Comparison of ENCODE assay signal across 28 cellular contexts in genomic region chr13:78032132-78032531, GRCh38.
"Had no signal": no experiment of that assay in that cellular context is flagged by ENCODE, and none has a peak within 500 bp of the region (broad histone marks: within the 10 kb centered on the region; RNA-seq: fewer than 3 reads in every experiment).

No MANE protein-coding gene starts in this region.

- H3K36me3 Mint-ChIP-seq: activated naive CD4-positive, alpha-beta T cell treated with anti-CD3 and anti-CD28 coated beads, Interleukin-2, amount 10 ng/mL, durations not matched to agents 7 days and 5 days; activated naive CD8-positive, alpha-beta T cell; WTC11 had no signal

- H3K4me1 Mint-ChIP-seq: activated CD4-positive, alpha-beta T cell treated with anti-CD3 and anti-CD28 coated beads for 36 hours; activated CD4-positive, alpha-beta T cell treated with anti-CD3 and anti-CD28 coated beads, Interleukin-2, amount 10 ng/mL, durations not matched to agents 7 days and 5 days; activated naive CD4-positive, alpha-beta T cell treated with anti-CD3 and anti-CD28 coated beads, Interleukin-2, amount 10 ng/mL, durations not matched to agents 7 days and 5 days; activated naive CD8-positive, alpha-beta T cell treated with anti-CD3 and anti-CD28 coated beads, Interleukin-2, amount 50 U/mL, for 24 hours had no signal

- ATAC-seq: activated CD4-positive, alpha-beta T cell treated with anti-CD3 and anti-CD28 coated beads for 36 hours; activated CD4-positive, CD25-positive, alpha-beta regulatory T cell treated with anti-CD3 and anti-CD28 coated beads, Interleukin-2, amount 50 U/mL, for 24 hours; activated CD8-positive, alpha-beta T cell treated with anti-CD3 and anti-CD28 coated beads, Interleukin-2, amount 10 ng/mL, durations not matched to agents 7 days and 5 days; activated naive CD8-positive, alpha-beta T cell treated with anti-CD3 and anti-CD28 coated beads, Interleukin-2, amount 50 U/mL, for 24 hours; activated T-cell treated with anti-CD3 and anti-CD28 coated beads, Interleukin-2, amount 50 U/mL, for 4 hours; K562; Panc1; WTC11 had no signal

- H3K9me3 Mint-ChIP-seq: activated CD4-positive, alpha-beta T cell treated with anti-CD3 and anti-CD28 coated beads, Interleukin-2, amount 10 ng/mL, durations not matched to agents 7 days and 5 days; activated naive CD4-positive, alpha-beta T cell treated with anti-CD3 and anti-CD28 coated beads, Interleukin-2, amount 10 ng/mL, durations not matched to agents 7 days and 5 days; activated naive CD8-positive, alpha-beta T cell treated with anti-CD3 and anti-CD28 coated beads, Interleukin-2, amount 50 U/mL, for 24 hours; activated T-cell treated with anti-CD3 and anti-CD28 coated beads, Interleukin-2, amount 50 U/mL, for 4 hours; central memory CD8-positive, alpha-beta T cell; WTC11 had no signal

- H3K27me3 ChIP-seq: brain microvascular endothelial cell, SJCRH30 had no signal

- H3K4me1 ChIP-seq: SJCRH30 had no signal

- H3K4me3 ChIP-seq: K562, SJCRH30, SK-N-MC had no signal

- H3K27ac Mint-ChIP-seq: activated CD4-positive, alpha-beta T cell treated with anti-CD3 and anti-CD28 coated beads for 36 hours; activated CD4-positive, alpha-beta T cell treated with anti-CD3 and anti-CD28 coated beads, Interleukin-2, amount 10 ng/mL, durations not matched to agents 7 days and 5 days; activated CD8-positive, alpha-beta T cell treated with anti-CD3 and anti-CD28 coated beads, Interleukin-2, amount 10 ng/mL, durations not matched to agents 7 days and 5 days; activated naive CD4-positive, alpha-beta T cell treated with anti-CD3 and anti-CD28 coated beads, Interleukin-2, amount 10 ng/mL, durations not matched to agents 7 days and 5 days; activated naive CD8-positive, alpha-beta T cell; activated naive CD8-positive, alpha-beta T cell treated with anti-CD3 and anti-CD28 coated beads, Interleukin-2, amount 50 U/mL, for 24 hours; WTC11 had no signal

- DNase-seq: activated CD4-positive, alpha-beta T cell treated with anti-CD3 and anti-CD28 coated beads for 36 hours; activated CD4-positive, alpha-beta T cell treated with anti-CD3 and anti-CD28 coated beads, Interleukin-2, amount 10 ng/mL, durations not matched to agents 7 days and 5 days; activated CD4-positive, alpha-beta T cell treated with anti-CD3 and anti-CD28 coated beads, Interleukin-2, amount 50 U/mL, for 48 hours; activated CD8-positive, alpha-beta T cell treated with anti-CD3 and anti-CD28 coated beads, Interleukin-2, amount 10 ng/mL, durations not matched to agents 7 days and 5 days; activated effector memory CD4-positive, alpha-beta T cell treated with Interleukin-2 at 50 U/mL for 16 hours; activated naive CD4-positive, alpha-beta T cell treated with anti-CD3 and anti-CD28 coated beads, Interleukin-2, amount 10 ng/mL, durations not matched to agents 7 days and 5 days; activated naive CD8-positive, alpha-beta T cell treated with anti-CD3 and anti-CD28 coated beads, Interleukin-2, amount 50 U/mL, for 24 hours; activated T-cell treated with anti-CD3 and anti-CD28 coated beads, Interleukin-2, amount 50 U/mL, for 4 hours; anterior cingulate cortex; brain microvascular endothelial cell; NCI-H1105; NCI-H1417 treated with DMSO at 0.1 percent for 48 hours; NCI-H187 treated with DMSO at 0.1 percent for 48 hours; NCI-H2081; NCI-H226; NCI-H446 treated with DMSO at 0.1 percent for 48 hours; NCI-H524; NCI-H69; NCI-H82; SHP77; SJCRH30 had no signal

- H3K27ac ChIP-seq: brain microvascular endothelial cell, SJCRH30, SK-N-MC had no signal

- H3K36me3 ChIP-seq: brain microvascular endothelial cell, SJCRH30 had no signal

- H3K9me3 ChIP-seq: SJCRH30 had no signal

- H3K4me3 Mint-ChIP-seq: activated CD4-positive, alpha-beta T cell treated with anti-CD3 and anti-CD28 coated beads for 36 hours; activated CD4-positive, alpha-beta T cell treated with anti-CD3 and anti-CD28 coated beads, Interleukin-2, amount 10 ng/mL, durations not matched to agents 7 days and 5 days; activated CD8-positive, alpha-beta T cell treated with anti-CD3 and anti-CD28 coated beads, Interleukin-2, amount 10 ng/mL, durations not matched to agents 7 days and 5 days; activated naive CD4-positive, alpha-beta T cell treated with anti-CD3 and anti-CD28 coated beads, Interleukin-2, amount 10 ng/mL, durations not matched to agents 7 days and 5 days; activated naive CD8-positive, alpha-beta T cell; activated naive CD8-positive, alpha-beta T cell treated with anti-CD3 and anti-CD28 coated beads, Interleukin-2, amount 50 U/mL, for 24 hours; activated T-cell treated with anti-CD3 and anti-CD28 coated beads, Interleukin-2, amount 50 U/mL, for 4 hours; central memory CD8-positive, alpha-beta T cell; WTC11 had no signal
